In genomic region chr4:90745176-90745575, GRCh38 we compare ENCODE assay signal across 23 cellular contexts.
DNase-seq lines count a peak whose midpoint lies in the region; ATAC-seq, FAIRE-seq and TF ChIP-seq lines count a peak whose summit lies in the region.
"Had no signal": no experiment of that assay in that cellular context is flagged by ENCODE, and none has a peak within 500 bp of the region (broad histone marks: within the 10 kb centered on the region; RNA-seq: fewer than 3 reads in every experiment).

No MANE protein-coding gene starts in this region.

- no peak overlapping the region for H3K4me3 ChIP-seq in mammary epithelial cell (replicated peaks in 1 of 3; ENCODE audit: insufficient read depth in 1 of 3, low read depth in 2 of 3, low read length in 3 of 3)

- DNase-seq in HPDE6-E6E7 (ENCODE audit: extremely low spot score) (peak; percentile 36), RCC 7860 (ENCODE audit: low spot score) (peak; percentile 44), mammary epithelial cell (peak; percentile 59), urothelium cell line (ENCODE audit: low spot score) (peak; percentile 51), immature natural killer cell (no peak)
- DNase-seq in activated naive CD4-positive, alpha-beta T cell treated with anti-CD3 and anti-CD28 coated beads, Interleukin-2, amount 50 U/mL, for 16 hours, result no peak
- DNase-seq: activated CD4-positive, alpha-beta memory T cell treated with anti-CD3 and anti-CD28 coated beads for 36 hours; activated CD8-positive, alpha-beta memory T cell treated with anti-CD3 and anti-CD28 coated beads, Interleukin-2, amount 50 U/mL, for 4 hours; activated naive CD4-positive, alpha-beta T cell treated with anti-CD3 and anti-CD28 coated beads, Interleukin-2, amount 10 ng/mL, durations not matched to agents 7 days and 5 days; amygdala; cortex of kidney; left ventricle myocardium superior; MV-4-11; NCI-H1436 treated with DMSO at 0.1 percent for 48 hours; NCI-H446 treated with DMSO at 0.1 percent for 48 hours; NCI-H82; SHP77; SW 1271 had no signal

- no peak overlapping the region for H3K4me3 Mint-ChIP-seq in immature natural killer cell
- H3K4me3 Mint-ChIP-seq: activated CD4-positive, alpha-beta memory T cell treated with anti-CD3 and anti-CD28 coated beads for 36 hours; activated naive CD4-positive, alpha-beta T cell treated with anti-CD3 and anti-CD28 coated beads, Interleukin-2, amount 10 ng/mL, durations not matched to agents 7 days and 5 days; activated T-helper 1 cell treated with anti-CD3 and anti-CD28 coated beads, Interleukin-12 subunit alpha, Interleukin-12 subunit beta, Interleukin-2, Interleukin-4 antibody, amounts not matched to agents 30 ng/mL and 10 ng/mL and 1 ng/mL, durations not matched to agents 14 hours and 24 hours and 36 hours; CD14-positive monocyte; natural killer cell treated with Interleukin-12 subunit alpha and Interleukin-12 subunit beta and Interleukin-15 and Interleukin-18, amount 100 ng/mL, for 72 hours had no signal

- no peaks in the 10 kb centered on the region for H3K4me1 ChIP-seq in mammary epithelial cell (ENCODE audit: insufficient read depth, low read length)

- H2AFZ ChIP-seq in mammary epithelial cell (ENCODE audit: low read depth, low read length), result no peak overlapping the region

- no peak overlapping the region for H3K4me2 ChIP-seq in mammary epithelial cell (ENCODE audit: insufficient read depth, low read depth, low read length)

- H3K9me3 ChIP-seq in mammary epithelial cell (replicated peaks; ENCODE audit: insufficient read depth, low read length), result no peaks in the 10 kb centered on the region

- H3K4me1 Mint-ChIP-seq in immature natural killer cell, result no peaks in the 10 kb centered on the region
- H3K4me1 Mint-ChIP-seq: activated naive CD4-positive, alpha-beta T cell treated with anti-CD3 and anti-CD28 coated beads, Interleukin-2, amount 10 ng/mL, durations not matched to agents 7 days and 5 days; CD14-positive monocyte had no signal

- CTCF ChIA-PET in mammary epithelial cell (lab: Charles Lee; ENCODE audit: low non-redundant PET), result interaction anchor here (0.6 kb wide), 3 partner anchors 92 to 1428 kb away, joined by 8 to 15 read pairs (median 11); no protein-coding TSS in a partner anchor

- ATAC-seq in GM18511 (IDR thresholded peaks at IDR 0.05; ENCODE audit: unreplicated experiment), result no peak
- ATAC-seq: left ventricle myocardium superior; natural killer cell treated with Interleukin-12 subunit alpha and Interleukin-12 subunit beta and Interleukin-15 and Interleukin-18, amount 100 ng/mL, for 72 hours had no signal

- in situ Hi-C loops in mammary epithelial cell (cut with MboI; ENCODE audit: low sequenced_read_pairs in 2 of 2), result no loop called here

- no peak overlapping the region for H3K27ac Mint-ChIP-seq in immature natural killer cell
- H3K27ac Mint-ChIP-seq: activated CD4-positive, alpha-beta memory T cell treated with anti-CD3 and anti-CD28 coated beads for 36 hours; activated naive CD4-positive, alpha-beta T cell treated with anti-CD3 and anti-CD28 coated beads, Interleukin-2, amount 10 ng/mL, durations not matched to agents 7 days and 5 days; activated T-helper 1 cell treated with anti-CD3 and anti-CD28 coated beads, Interleukin-12 subunit alpha, Interleukin-12 subunit beta, Interleukin-2, Interleukin-4 antibody, amounts not matched to agents 30 ng/mL and 10 ng/mL and 1 ng/mL, durations not matched to agents 14 hours and 24 hours and 36 hours; CD14-positive monocyte; natural killer cell treated with Interleukin-12 subunit alpha and Interleukin-12 subunit beta and Interleukin-15 and Interleukin-18, amount 100 ng/mL, for 72 hours had no signal

- no peaks in the 10 kb centered on the region for H3K79me2 ChIP-seq in mammary epithelial cell (ENCODE audit: insufficient read depth, low read length)

- no peaks in the 10 kb centered on the region for H3K27me3 Mint-ChIP-seq in immature natural killer cell (ENCODE audit: low read depth in 3 of 3)
- H3K27me3 Mint-ChIP-seq: activated CD4-positive, alpha-beta memory T cell treated with anti-CD3 and anti-CD28 coated beads for 36 hours; activated naive CD4-positive, alpha-beta T cell treated with anti-CD3 and anti-CD28 coated beads, Interleukin-2, amount 10 ng/mL, durations not matched to agents 7 days and 5 days; natural killer cell treated with Interleukin-12 subunit alpha and Interleukin-12 subunit beta and Interleukin-15 and Interleukin-18, amount 100 ng/mL, for 72 hours had no signal

- no TSS peak for BruUV-seq in mammary epithelial cell (replicated peaks; lab: Mats Ljungman, UMichigan)

- intact Hi-C loops in mammary epithelial cell (cut with micrococcal nuclease), result no loop called here

- peaks cover 6 to 37% (median 10%) of the 10 kb centered on the region in 6 donors for H3K9me3 Mint-ChIP-seq in immature natural killer cell

- no peaks in the 10 kb centered on the region for H3K36me3 ChIP-seq in mammary epithelial cell (ENCODE audit: insufficient read depth, low read length)

- H3K36me3 Mint-ChIP-seq in immature natural killer cell, result no peaks in the 10 kb centered on the region
- H3K36me3 Mint-ChIP-seq: activated CD4-positive, alpha-beta memory T cell treated with anti-CD3 and anti-CD28 coated beads for 36 hours; activated naive CD4-positive, alpha-beta T cell treated with anti-CD3 and anti-CD28 coated beads, Interleukin-2, amount 10 ng/mL, durations not matched to agents 7 days and 5 days; CD14-positive monocyte; natural killer cell treated with Interleukin-12 subunit alpha and Interleukin-12 subunit beta and Interleukin-15 and Interleukin-18, amount 100 ng/mL, for 72 hours had no signal

- no peaks in the 10 kb centered on the region for H4K20me1 ChIP-seq in mammary epithelial cell (ENCODE audit: insufficient read depth, low read length)

- FAIRE-seq in RCC 7860 (lab: Jason Lieb, UNC) (no peak), urothelium cell line (lab: Jason Lieb, UNC) (no peak)
- FAIRE-seq: islet of Langerhans had no signal

- no peak for TF ChIP-seq CTCF in mammary epithelial cell (conservative IDR thresholded peaks at IDR 0.05 in 1 of 2, IDR thresholded peaks at IDR 0.05 in 1 of 2; ENCODE audit: extremely low read depth in 1 of 2, insufficient read depth in 1 of 2, low read depth in 1 of 2, low read length in 2 of 2)

- dilution Hi-C loops in mammary epithelial cell (cut with HindIII; ENCODE audit: low sequenced_read_pairs), result no loop called here

- H3K27ac ChIP-seq in mammary epithelial cell (ENCODE audit: insufficient read depth, low read depth, low read length), result no peak overlapping the region

- no peak overlapping the region for H3K9ac ChIP-seq in mammary epithelial cell (ENCODE audit: insufficient read depth, low read length)

- H3K27me3 ChIP-seq in mammary epithelial cell (ENCODE audit: insufficient read depth, low read length), result no peaks in the 10 kb centered on the region

- 84% methylated on average over 4 of the region's 4 CpGs for WGBS in mammary epithelial cell (ENCODE audit: low coverage, missing lambda C conversion rate)

Comparison
In these comparisons a context has a peak if more than half of its experiments do, and no peak if none do; other contexts are left out.
1. DNase-seq: peak in HPDE6-E6E7 (single experiment), RCC 7860 (single experiment), mammary epithelial cell (single experiment) and urothelium cell line (single experiment); none in activated naive CD4-positive, alpha-beta T cell treated with anti-CD3 and anti-CD28 coated beads, Interleukin-2, amount 50 U/mL, for 16 hours (single experiment) and immature natural killer cell (0 of 3).